In genomic region chr11:8910662-8911039, GRCh38 we compare ENCODE assay signal across 9 cellular contexts. TPM values are rescaled to one million over a fixed set of nuclear protein-coding genes. Genes with fewer than 3 reads are reported as not detected.
DNase-seq lines count a peak whose midpoint lies in the region; ATAC-seq, FAIRE-seq and TF ChIP-seq lines count a peak whose summit lies in the region.
"Had no signal": no experiment of that assay in that cellular context is flagged by ENCODE, and none has a peak within 500 bp of the region (broad histone marks: within the 10 kb centered on the region; RNA-seq: fewer than 3 reads in every experiment).

No MANE protein-coding gene starts in this region.

- intact Hi-C loops in Panc1 (cut with micrococcal nuclease; ENCODE audit: unreplicated experiment) = loop anchor here (5.0 kb wide), 1 partner anchor 227 kb away; no protein-coding TSS in a partner anchor

- no peaks in the 10 kb centered on the region for H4K20me1 ChIP-seq in fibroblast of lung (ENCODE audit: control insufficient read depth, extremely low read depth, insufficient read depth, low read length)

- H2AFZ ChIP-seq in fibroblast of lung (ENCODE audit: low read length) = peak overlapping the region; percentile 72

- peak overlapping the region; percentile 91 for H3K4me3 Mint-ChIP-seq in progenitor cell of endocrine pancreas (ENCODE audit: low read depth)

- H3K27me3 Mint-ChIP-seq in progenitor cell of endocrine pancreas = peaks cover 26% of the 10 kb centered on the region

- H3K9me3 ChIP-seq in A549 (no peaks in the 10 kb centered on the region), Panc1 (ENCODE audit: control insufficient read depth, insufficient read depth, low read depth, low read length) (no peaks in the 10 kb centered on the region), fibroblast of lung (ENCODE audit: control insufficient read depth, insufficient read depth, low read depth, low read length) (no peaks in the 10 kb centered on the region)

- in situ Hi-C loops in Panc1 (cut with HindIII; ENCODE audit: low pct_unique_long_range_greater_than_20kb, low sequenced_read_pairs) = no loop called here

- TF ChIP-seq CTCF in A549 (IDR thresholded peaks at IDR 0.05) (no peak), Panc1 (IDR thresholded peaks at IDR 0.05) (no peak), fibroblast of lung (conservative IDR thresholded peaks at IDR 0.05 in 1 of 2, IDR thresholded peaks at IDR 0.05 in 1 of 2; ENCODE audit: low read depth in 1 of 2, low read length in 2 of 2) (no peak), progenitor cell of endocrine pancreas (IDR thresholded peaks at IDR 0.05; ENCODE audit: unreplicated experiment) (no peak)

- H3K4me3 ChIP-seq in A549 (peak overlapping the region; percentile 87), Panc1 (ENCODE audit: low read depth in 2 of 2, low read length in 2 of 2) (peak overlapping the region; percentile 72 to 75), fibroblast of lung (replicated peaks in 1 of 4; ENCODE audit: control extremely low read depth in 1 of 4, insufficient read depth in 1 of 4, low read depth in 3 of 4, low read length in 4 of 4) (peak overlapping the region; percentile 33 to 63 (median 56))

- TF ChIP-seq POLR2A in A549 (IDR thresholded peaks at IDR 0.05; ENCODE audit: low read length) = no peak

- peaks cover 19% of the 10 kb centered on the region for H3K4me1 Mint-ChIP-seq in progenitor cell of endocrine pancreas (ENCODE audit: low read depth)

- BruUV-seq in Panc1 (replicated peaks; lab: Mats Ljungman, UMichigan) = no TSS peak

- 0% methylated on average over 5 of the region's 22 CpGs for WGBS in A549 (ENCODE audit: missing lambda C conversion rate)

- no peak overlapping the region for H3K27ac Mint-ChIP-seq in progenitor cell of endocrine pancreas

- H3K36me3 ChIP-seq in Panc1 (ENCODE audit: control insufficient read depth, insufficient read depth, low read length) (peaks cover 4% of the 10 kb centered on the region), fibroblast of lung (ENCODE audit: control insufficient read depth, insufficient read depth, low read length) (no peaks in the 10 kb centered on the region)

- no peak for FAIRE-seq in A549 (lab: Jason Lieb, UNC)

- CTCF ChIA-PET in A549 (lab: Yijun Ruan, JAX) (interaction anchor here (0.6 to 1.3 kb wide), 6 partner anchors 26 to 1389 kb away, joined by 3 read pairs; no protein-coding TSS in a partner anchor), Panc1 (lab: Charles Lee) (interaction anchor here (0.6 kb wide), 1 partner anchor 27 kb away, joined by 4 read pairs; no protein-coding TSS in a partner anchor)

- H3K27me3 ChIP-seq in Panc1 (ENCODE audit: control insufficient read depth, insufficient read depth, low read length) (no peaks in the 10 kb centered on the region), fibroblast of lung (ENCODE audit: control insufficient read depth, insufficient read depth, low read length) (no peaks in the 10 kb centered on the region)

- no peaks in the 10 kb centered on the region for H3K9me3 Mint-ChIP-seq in progenitor cell of endocrine pancreas (ENCODE audit: low read depth)

- H3K9ac ChIP-seq in fibroblast of lung (ENCODE audit: insufficient read depth, low read length) = no peak overlapping the region

- POLR2A ChIA-PET in A549 (lab: Yijun Ruan, JAX) = interaction anchor here (0.6 to 3.1 kb wide), 7 partner anchors 9 to 922 kb away, joined by 3 to 22 read pairs (median 6); partner anchors contain the start of genes RPL27A and TRIM66
- POLR2A ChIA-PET in Panc1 (lab: Charles Lee) = interaction anchor here (0.5 to 0.6 kb wide), 5 partner anchors 44 to 804 kb away, joined by 3 to 15 read pairs (median 5); no protein-coding TSS in a partner anchor

- ATAC-seq in A549 (peak; percentile 49 to 51), GM21529 (IDR thresholded peaks at IDR 0.05; ENCODE audit: unreplicated experiment) (peak; percentile 19), Panc1 (peak; percentile 40), HG03378 (IDR thresholded peaks at IDR 0.05; ENCODE audit: unreplicated experiment) (no peak)

- peaks cover 48% of the 10 kb centered on the region for H3K4me1 ChIP-seq in A549
- H3K4me1 ChIP-seq in Panc1 (ENCODE audit: control insufficient read depth, insufficient read depth, low read length) = peaks cover 28% of the 10 kb centered on the region
- H3K4me1 ChIP-seq in fibroblast of lung (ENCODE audit: control insufficient read depth, extremely low read depth, insufficient read depth, low read length) = peaks cover 12% of the 10 kb centered on the region

- H3K27ac ChIP-seq in A549 = peak overlapping the region; percentile 98
- peak overlapping the region; percentile 70 for H3K27ac ChIP-seq in Panc1 (ENCODE audit: low read length)
- peak overlapping the region; percentile 53 for H3K27ac ChIP-seq in fibroblast of lung (ENCODE audit: insufficient read depth, low read length)

- DNase-seq in A549 (ENCODE audit: low read depth in 1 of 2, low spot score in 1 of 2) (no peak), Panc1 (ENCODE audit: low read depth, low spot score) (no peak), fibroblast of lung (ENCODE audit: low read depth in 2 of 2) (no peak), progenitor cell of endocrine pancreas (ENCODE audit: low spot score, unreplicated experiment) (no peak), HuH-7.5 (ENCODE audit: low spot score) (no peak), T1000 (lab: John Stamatoyannopoulos, UW) (no peak)

- H3K36me3 Mint-ChIP-seq in progenitor cell of endocrine pancreas (ENCODE audit: insufficient read depth) = peaks cover 1% of the 10 kb centered on the region

- TF ChIP-seq EP300 in A549 (IDR thresholded peaks at IDR 0.05) = no peak

- TF ChIP-seq RAD21 in A549 (conservative IDR thresholded peaks at IDR 0.05 in 1 of 2, IDR thresholded peaks at IDR 0.05 in 1 of 2) = no peak

- peak overlapping the region; percentile 94 for H3K4me2 ChIP-seq in A549
- peak overlapping the region; percentile 84 for H3K4me2 ChIP-seq in fibroblast of lung (ENCODE audit: extremely low read depth, insufficient read depth, low read length)

- peaks cover 18% of the 10 kb centered on the region for H3K79me2 ChIP-seq in fibroblast of lung (ENCODE audit: control insufficient read depth, insufficient read depth, low read length)

TF ChIP-seq in A549, 52 proteins besides CTCF, POLR2A, EP300 and RAD21 (continues in another document):
- no peak for TF ChIP-seq RNF2 (IDR thresholded peaks at IDR 0.05; ENCODE audit: borderline replicate concordance, low read depth)
- TF ChIP-seq RARB (CRISPR knock-in tag; IDR thresholded peaks at IDR 0.05) = no peak

RNA-seq across cellular contexts. Expression of gene AKIP1, which starts 0.3 kb away (rescaled TPM):
- polyA plus RNA-seq in A549 (2011; rRNA removed) (61.3 and 66.7 TPM in 2 replicates), A549 (2017; fragmentation: RNase III; extraction: RNeasy Plus Mini Kit Qiagen cat#74134 plus additional on column Dnase treatment) (54.2 to 61.5 TPM (median 57.7 TPM) in 3 replicates), fibroblast of lung (42.2 and 50.8 TPM in 2 replicates)
- 41.5 and 48.3 TPM in 2 replicates for polyA plus RNA-seq in A549 (2012; cell fraction: cytosol; rRNA removed)
- 18.5 and 22.9 TPM in 2 replicates for polyA plus RNA-seq in A549 (2012; cell fraction: nucleus; rRNA removed)
- polyA minus RNA-seq in A549 (2011; rRNA and poly(A)+ RNA removed) = 12.4 and 15.1 TPM in 2 replicates
- total RNA-seq in Panc1 (2021; ENCODE audit: unreplicated experiment) (85.2 TPM), fibroblast of lung (35.4 and 63.7 TPM in 2 replicates), progenitor cell of endocrine pancreas (15.7 and 16.5 TPM in 2 replicates)
- polyA plus RNA-seq in Panc1 (2012; ENCODE audit: insufficient read length) = 120 TPM
- polyA plus RNA-seq in fibroblast of lung (2012) = 35.0 and 46.1 TPM in 2 replicates
- 13.2 and 13.7 TPM in 2 replicates for polyA minus RNA-seq in fibroblast of lung (ENCODE audit: low replicate concordance)

RNA-seq across cellular contexts. Expression of gene C11orf16, which starts 22.1 kb away (rescaled TPM):
- polyA plus RNA-seq in A549 (2011; rRNA removed) (not detected in 2 replicates), A549 (2017; fragmentation: RNase III; extraction: RNeasy Plus Mini Kit Qiagen cat#74134 plus additional on column Dnase treatment) (not detected in 3 replicates), fibroblast of lung (not detected in 2 replicates)
- polyA plus RNA-seq in A549 (2012; cell fraction: cytosol; rRNA removed) = not detected in 2 replicates
- polyA plus RNA-seq in A549 (2012; cell fraction: nucleus; rRNA removed) = not detected in 2 replicates
- not detected in 2 replicates for polyA minus RNA-seq in A549 (2011; rRNA and poly(A)+ RNA removed)
- total RNA-seq in Panc1 (2021; ENCODE audit: unreplicated experiment) (0.15 TPM), fibroblast of lung (not detected in 2 replicates), progenitor cell of endocrine pancreas (not detected in 2 replicates)
- 0.53 TPM for polyA plus RNA-seq in Panc1 (2012; ENCODE audit: insufficient read length)
- not detected in 2 replicates for polyA plus RNA-seq in fibroblast of lung (2012)
- polyA minus RNA-seq in fibroblast of lung (ENCODE audit: low replicate concordance) = not detected in 2 replicates
- total RNA-seq: dermis microvascular lymphatic vessel endothelial cell had no signal

RNA-seq across cellular contexts. Expression of gene ASCL3, which starts 32.2 kb away (rescaled TPM):
- polyA plus RNA-seq in A549 (2011; rRNA removed) (not detected in 2 replicates), A549 (2017; fragmentation: RNase III; extraction: RNeasy Plus Mini Kit Qiagen cat#74134 plus additional on column Dnase treatment) (not detected in 3 replicates), fibroblast of lung (not detected in 2 replicates)
- polyA plus RNA-seq in A549 (2012; cell fraction: cytosol; rRNA removed) = not detected in 2 replicates
- not detected in 2 replicates for polyA plus RNA-seq in A549 (2012; cell fraction: nucleus; rRNA removed)
- polyA minus RNA-seq in A549 (2011; rRNA and poly(A)+ RNA removed) = not detected in 2 replicates
- total RNA-seq in Panc1 (2021; ENCODE audit: unreplicated experiment) (not detected), fibroblast of lung (not detected in 2 replicates), progenitor cell of endocrine pancreas (not detected in 2 replicates)
- polyA plus RNA-seq in Panc1 (2012; ENCODE audit: insufficient read length) = not detected
- not detected in 2 replicates for polyA plus RNA-seq in fibroblast of lung (2012)
- polyA minus RNA-seq in fibroblast of lung (ENCODE audit: low replicate concordance) = not detected in 2 replicates
- total RNA-seq: dermis microvascular lymphatic vessel endothelial cell had no signal

RNA-seq across cellular contexts. Expression of gene TMEM9B, which starts 53.6 kb away (rescaled TPM):
- 43.4 and 47.3 TPM in 2 replicates for polyA plus RNA-seq in A549 (2011; rRNA removed)
- polyA plus RNA-seq in A549 (2012; cell fraction: cytosol; rRNA removed) = 14.2 and 15.6 TPM in 2 replicates
- polyA plus RNA-seq in A549 (2012; cell fraction: nucleus; rRNA removed) = 4.3 and 7.5 TPM in 2 replicates
- 34.6 to 37.1 TPM (median 35.1 TPM) in 3 replicates for polyA plus RNA-seq in A549 (2017; fragmentation: RNase III; extraction: RNeasy Plus Mini Kit Qiagen cat#74134 plus additional on column Dnase treatment)
- polyA minus RNA-seq in A549 (2011; rRNA and poly(A)+ RNA removed) = 14.6 and 19.4 TPM in 2 replicates
- total RNA-seq in Panc1 (2021; ENCODE audit: unreplicated experiment) = 76.2 TPM
- polyA plus RNA-seq in Panc1 (2012; ENCODE audit: insufficient read length) = 61.8 TPM
- 36.2 and 51.0 TPM in 2 replicates for total RNA-seq in fibroblast of lung
- polyA plus RNA-seq in fibroblast of lung = 59.0 and 61.6 TPM in 2 replicates
- polyA plus RNA-seq in fibroblast of lung (2012) = 48.8 and 52.2 TPM in 2 replicates
- polyA minus RNA-seq in fibroblast of lung (ENCODE audit: low replicate concordance) = 8.9 and 10.1 TPM in 2 replicates
- total RNA-seq in progenitor cell of endocrine pancreas = 20.4 and 21.2 TPM in 2 replicates
